ENCODE assay signal across 18 cellular contexts in genomic region chr2:147631294-147631693, GRCh38.
DNase-seq lines count a peak whose midpoint lies in the region; ATAC-seq and TF ChIP-seq lines count a peak whose summit lies in the region.
"Had no signal": no experiment of that assay in that cellular context is flagged by ENCODE, and none has a peak within 500 bp of the region (broad histone marks: within the 10 kb centered on the region; RNA-seq: fewer than 3 reads in every experiment).

No MANE protein-coding gene starts in this region.

- H3K36me3 ChIP-seq in transverse colon (no peaks in the 10 kb centered on the region), left lung (no peaks in the 10 kb centered on the region)
- H3K36me3 ChIP-seq: breast epithelium, prostate gland, stomach had no signal

- no peak for DNase-seq in stimulated activated naive CD8-positive, alpha-beta T cell treated with anti-CD3 and anti-CD28 coated beads, Interleukin-15, Interleukin-2, amounts not matched to agents 100 U/mL and 50 U/mL, for 24 hours
- no peak for DNase-seq in T-helper 2 cell treated with Interferon-gamma antibody and Interleukin-4, amounts not matched to agents 5 μg/mL and 100 μg/mL, for 36 hours (ENCODE audit: low spot score)
- DNase-seq in epithelial cell of prostate (ENCODE audit: low read depth, low spot score) (no peak), transverse colon (peak; percentile 32), NCI-H524 (lab: John Stamatoyannopoulos, UW) (no peak), left lung (no peak)
- DNase-seq: activated CD4-positive, alpha-beta T cell treated with anti-CD3 and anti-CD28 coated beads, Interleukin-2, amount 50 U/mL, for 1 hour; activated T-cell treated with anti-CD3 and anti-CD28 coated beads for 4 hours; cortex of kidney; DMS79; NCI-H1105 treated with DMSO at 0.1 percent for 48 hours; NCI-H510A; stomach had no signal

- peaks cover 4% of the 10 kb centered on the region for H3K9me3 Mint-ChIP-seq in stimulated activated naive CD8-positive, alpha-beta T cell treated with anti-CD3 and anti-CD28 coated beads, Interleukin-15, Interleukin-2, amounts not matched to agents 100 ng/mL and 50 ng/mL, for 24 hours
- H3K9me3 Mint-ChIP-seq in T-helper 2 cell treated with Interferon-gamma antibody and Interleukin-4, amounts not matched to agents 5 μg/mL and 100 μg/mL, for 36 hours = no peaks in the 10 kb centered on the region
- H3K9me3 Mint-ChIP-seq: mesothelial cell of epicardium had no signal

- H3K4me1 ChIP-seq in transverse colon (peaks cover 5 to 36% (median 8%) of the 10 kb centered on the region in 4 donors), left lung (peaks cover 0 to 24% of the 10 kb centered on the region in 2 donors)
- H3K4me1 ChIP-seq: breast epithelium, prostate gland had no signal

- no peak for TF ChIP-seq EP300 in transverse colon (IDR thresholded peaks at IDR 0.05; ENCODE audit: low read depth)

- no peak overlapping the region for H3K4me3 Mint-ChIP-seq in stimulated activated naive CD8-positive, alpha-beta T cell treated with anti-CD3 and anti-CD28 coated beads, Interleukin-15, Interleukin-2, amounts not matched to agents 100 ng/mL and 50 ng/mL, for 24 hours
- peak overlapping the region; percentile 16 for H3K4me3 Mint-ChIP-seq in T-helper 2 cell treated with Interferon-gamma antibody and Interleukin-4, amounts not matched to agents 5 μg/mL and 100 μg/mL, for 36 hours
- H3K4me3 Mint-ChIP-seq: mesothelial cell of epicardium had no signal

- intact Hi-C loops in transverse colon (cut with DNase I; ENCODE audit: low total_unique reads) = no loop called here
- intact Hi-C loops in left lung (cut with DNase I) = no loop called here

- H3K4me3 ChIP-seq in transverse colon (no peak overlapping the region), left lung (no peak overlapping the region)
- H3K4me3 ChIP-seq: breast epithelium, prostate gland, stomach had no signal

- H3K4me1 Mint-ChIP-seq in stimulated activated naive CD8-positive, alpha-beta T cell treated with anti-CD3 and anti-CD28 coated beads, Interleukin-15, Interleukin-2, amounts not matched to agents 100 ng/mL and 50 ng/mL, for 24 hours (ENCODE audit: low read depth) = peaks cover 14% of the 10 kb centered on the region
- peaks cover 29% of the 10 kb centered on the region for H3K4me1 Mint-ChIP-seq in T-helper 2 cell treated with Interferon-gamma antibody and Interleukin-4, amounts not matched to agents 5 μg/mL and 100 μg/mL, for 36 hours (ENCODE audit: low read depth)

- no peaks in the 10 kb centered on the region for H3K27me3 ChIP-seq in transverse colon
- no peaks in the 10 kb centered on the region for H3K27me3 ChIP-seq in left lung
- H3K27me3 ChIP-seq: breast epithelium, stomach had no signal

- TF ChIP-seq CTCF in transverse colon (IDR thresholded peaks at IDR 0.05) (no peak), left lung (IDR thresholded peaks at IDR 0.05) (no peak)

- H3K27ac ChIP-seq in epithelial cell of prostate = peak overlapping the region; percentile 10
- peak overlapping the region in 3 of 4 donors; percentile 15 to 64 (median 56) for H3K27ac ChIP-seq in transverse colon
- H3K27ac ChIP-seq in left lung = no peak overlapping the region
- H3K27ac ChIP-seq: breast epithelium, prostate gland, stomach had no signal

- no peaks in the 10 kb centered on the region for H3K36me3 Mint-ChIP-seq in stimulated activated naive CD8-positive, alpha-beta T cell treated with anti-CD3 and anti-CD28 coated beads, Interleukin-15, Interleukin-2, amounts not matched to agents 100 ng/mL and 50 ng/mL, for 24 hours (ENCODE audit: low read depth)
- H3K36me3 Mint-ChIP-seq in T-helper 2 cell treated with Interferon-gamma antibody and Interleukin-4, amounts not matched to agents 5 μg/mL and 100 μg/mL, for 36 hours (ENCODE audit: low read depth) = no peaks in the 10 kb centered on the region
- H3K36me3 Mint-ChIP-seq: mesothelial cell of epicardium had no signal

- in situ Hi-C loops in transverse colon (cut with MboI; ENCODE audit: low pct_ligation_motif_present in 1 of 4, low pct_unique_long_range_greater_than_20kb in 1 of 4, low sequenced_read_pairs in 3 of 4) = loop anchor here in 1 of 4 donors (25.0 kb wide), 1 partner anchor 894 kb away; no protein-coding TSS in a partner anchor

- 19 to 80% methylated on average over 1 of the region's 1 CpG for WGBS in transverse colon (ENCODE audit: low coverage in 1 of 2), 2 donors

- H3K27me3 Mint-ChIP-seq in stimulated activated naive CD8-positive, alpha-beta T cell treated with anti-CD3 and anti-CD28 coated beads, Interleukin-15, Interleukin-2, amounts not matched to agents 100 ng/mL and 50 ng/mL, for 24 hours = no peaks in the 10 kb centered on the region
- no peaks in the 10 kb centered on the region for H3K27me3 Mint-ChIP-seq in T-helper 2 cell treated with Interferon-gamma antibody and Interleukin-4, amounts not matched to agents 5 μg/mL and 100 μg/mL, for 36 hours (ENCODE audit: low read depth)

- peak overlapping the region; percentile 77 for H3K27ac Mint-ChIP-seq in stimulated activated naive CD8-positive, alpha-beta T cell treated with anti-CD3 and anti-CD28 coated beads, Interleukin-15, Interleukin-2, amounts not matched to agents 100 ng/mL and 50 ng/mL, for 24 hours
- H3K27ac Mint-ChIP-seq in T-helper 2 cell treated with Interferon-gamma antibody and Interleukin-4, amounts not matched to agents 5 μg/mL and 100 μg/mL, for 36 hours = peak overlapping the region; percentile 46
- H3K27ac Mint-ChIP-seq: mesothelial cell of epicardium had no signal

- H3K9me3 ChIP-seq in transverse colon = no peaks in the 10 kb centered on the region
- no peaks in the 10 kb centered on the region for H3K9me3 ChIP-seq in left lung
- H3K9me3 ChIP-seq: breast epithelium, prostate gland, stomach had no signal

- no peak for TF ChIP-seq POLR2A in transverse colon (IDR thresholded peaks at IDR 0.05)

- ATAC-seq in stimulated activated naive CD8-positive, alpha-beta T cell treated with anti-CD3 and anti-CD28 coated beads, Interleukin-15, Interleukin-2, amounts not matched to agents 100 U/mL and 50 U/mL, for 24 hours = no peak
- ATAC-seq in left lung (no peak), HG03565 (IDR thresholded peaks at IDR 0.05; ENCODE audit: unreplicated experiment) (no peak)

Comparison
In these comparisons a context has a peak if more than half of its experiments do, and no peak if none do; other contexts are left out.
1. H3K27ac ChIP-seq: peak in epithelial cell of prostate (single experiment) and transverse colon (3 of 4); none in left lung (0 of 2).